23 cellular contexts compared by ENCODE assay signal in genomic region chr1:169499807-169500206, GRCh38. TPM values are rescaled to one million over a fixed set of nuclear protein-coding genes. Genes with fewer than 3 reads are reported as not detected.
DNase-seq lines count a peak whose midpoint lies in the region; ATAC-seq, FAIRE-seq and TF ChIP-seq lines count a peak whose summit lies in the region.
"Had no signal": no experiment of that assay in that cellular context is flagged by ENCODE, and none has a peak within 500 bp of the region (broad histone marks: within the 10 kb centered on the region; RNA-seq: fewer than 3 reads in every experiment).

No MANE protein-coding gene starts in this region.

- no peak for TF ChIP-seq POLR2A in HepG2 (IDR thresholded peaks at IDR 0.05; ENCODE audit: insufficient read depth in 1 of 2, low read depth in 2 of 2, low read length in 2 of 2)
- TF ChIP-seq POLR2A in right lobe of liver (IDR thresholded peaks at IDR 0.05) = no peak

- intact Hi-C loops in HepG2 (cut with micrococcal nuclease; ENCODE audit: unreplicated experiment) (no loop called here), right lobe of liver (cut with DNase I) (no loop called here), Caco-2 (cut with micrococcal nuclease; ENCODE audit: unreplicated experiment) (no loop called here)

- peaks cover 13% of the 10 kb centered on the region for H3K4me1 Mint-ChIP-seq in activated naive CD4-positive, alpha-beta T cell treated with anti-CD3 and anti-CD28 coated beads, Interleukin-2, amount 50 U/mL, for 24 hours
- H3K4me1 Mint-ChIP-seq in type B pancreatic cell (ENCODE audit: unreplicated experiment) (peaks cover 7% of the 10 kb centered on the region), Caco-2 (ENCODE audit: low read depth, unreplicated experiment) (peaks cover 29% of the 10 kb centered on the region)
- H3K4me1 Mint-ChIP-seq: B cell had no signal

- H2AFZ ChIP-seq in HepG2 (ENCODE audit: low read length) = no peak overlapping the region

- no peaks in the 10 kb centered on the region for H4K20me1 ChIP-seq in HepG2 (ENCODE audit: insufficient read depth, low read length)
- H4K20me1 ChIP-seq: BLaER1 treated with 17β-estradiol and CSF1 and Interleukin-3, amounts not matched to agents 10 nM and 100 nM had no signal

- no peak overlapping the region for H3K9ac ChIP-seq in HepG2 (ENCODE audit: insufficient read depth, low read depth, low read length)
- H3K9ac ChIP-seq: BLaER1 treated with 17β-estradiol and CSF1 and Interleukin-3, amounts not matched to agents 10 nM and 100 nM had no signal

- no peak overlapping the region for H3K4me3 Mint-ChIP-seq in activated naive CD4-positive, alpha-beta T cell treated with anti-CD3 and anti-CD28 coated beads, Interleukin-2, amount 50 U/mL, for 24 hours
- H3K4me3 Mint-ChIP-seq in type B pancreatic cell (no peak overlapping the region), Caco-2 (ENCODE audit: unreplicated experiment) (no peak overlapping the region)
- H3K4me3 Mint-ChIP-seq: B cell; CD4-positive, alpha-beta T cell; CD8-positive, alpha-beta T cell had no signal

- H3K27ac ChIP-seq in HepG2 (ENCODE audit: extremely low read length, insufficient read depth, low read length) = no peak overlapping the region
- H3K27ac ChIP-seq in right lobe of liver = no peak overlapping the region
- H3K27ac ChIP-seq: 22Rv1; A549; BLaER1 treated with 17β-estradiol and CSF1 and Interleukin-3, amounts not matched to agents 10 nM and 100 nM; C4-2B had no signal

- peaks cover 27% of the 10 kb centered on the region for H3K4me1 ChIP-seq in HepG2 (ENCODE audit: insufficient read depth, low read length)
- no peaks in the 10 kb centered on the region for H3K4me1 ChIP-seq in right lobe of liver
- peaks cover 26% of the 10 kb centered on the region for H3K4me1 ChIP-seq in Caco-2
- H3K4me1 ChIP-seq: A549 had no signal

- ATAC-seq in HepG2 (peak; percentile 53; the same call in 2 of the 3 replicates), right lobe of liver (no peak)
- ATAC-seq: A549; CD8-positive, alpha-beta T cell had no signal

- TF ChIP-seq CTCF in HepG2 (CRISPR knock-in tag; IDR thresholded peaks at IDR 0.05) = no peak
- no peak for TF ChIP-seq CTCF in right lobe of liver (IDR thresholded peaks at IDR 0.05)
- TF ChIP-seq CTCF in type B pancreatic cell (conservative IDR thresholded peaks at IDR 0.05) = no peak
- TF ChIP-seq CTCF in Caco-2 (IDR thresholded peaks at IDR 0.05; ENCODE audit: insufficient read depth in 1 of 2, low read depth in 1 of 2, low read length in 1 of 2, severe bottlenecking in 1 of 2, unreplicated experiment in 1 of 2) = no peak

- no peak for TF ChIP-seq EP300 in HepG2 (IDR thresholded peaks at IDR 0.05; ENCODE audit: low read depth in 2 of 2, low read length in 2 of 2)
- TF ChIP-seq EP300 in HepG2 (CRISPR knock-in tag; IDR thresholded peaks at IDR 0.05; ENCODE audit: borderline replicate concordance) = no peak

- in situ Hi-C loops in HepG2 (cut with HindIII; ENCODE audit: extremely low pct_ligation_motif_present, low pct_unique_long_range_greater_than_20kb) = no loop called here

- peak overlapping the region; percentile 14 for H3K27ac Mint-ChIP-seq in activated naive CD4-positive, alpha-beta T cell treated with anti-CD3 and anti-CD28 coated beads, Interleukin-2, amount 50 U/mL, for 24 hours
- H3K27ac Mint-ChIP-seq in type B pancreatic cell (peak overlapping the region; percentile 78), Caco-2 (ENCODE audit: unreplicated experiment) (no peak overlapping the region)
- H3K27ac Mint-ChIP-seq: B cell; CD4-positive, alpha-beta T cell; CD8-positive, alpha-beta T cell had no signal

- no TSS peak for BruUV-seq in HepG2 (replicated peaks; lab: Mats Ljungman, UMichigan)
- BruUV-seq in Caco-2 (replicated peaks; lab: Mats Ljungman, UMichigan) = no TSS peak

- no peak overlapping the region for H3K4me2 ChIP-seq in HepG2 (ENCODE audit: low read depth, low read length)
- H3K4me2 ChIP-seq: A549; BLaER1 treated with 17β-estradiol and CSF1 and Interleukin-3, amounts not matched to agents 10 nM and 100 nM had no signal

- H3K79me2 ChIP-seq in HepG2 (ENCODE audit: insufficient read depth, low read length) = no peaks in the 10 kb centered on the region

- no peak for TF ChIP-seq RAD21 in HepG2 (CRISPR knock-in tag; IDR thresholded peaks at IDR 0.05)

- peaks cover 8% of the 10 kb centered on the region for H3K9me3 Mint-ChIP-seq in activated naive CD4-positive, alpha-beta T cell treated with anti-CD3 and anti-CD28 coated beads, Interleukin-2, amount 50 U/mL, for 24 hours
- H3K9me3 Mint-ChIP-seq in type B pancreatic cell (peaks cover 11% of the 10 kb centered on the region), Caco-2 (ENCODE audit: unreplicated experiment) (no peaks in the 10 kb centered on the region)
- H3K9me3 Mint-ChIP-seq: CD4-positive, alpha-beta T cell; CD8-positive, alpha-beta T cell had no signal

- H3K9me3 ChIP-seq in HepG2 (ENCODE audit: low read length) (no peaks in the 10 kb centered on the region), right lobe of liver (no peaks in the 10 kb centered on the region), Caco-2 (no peaks in the 10 kb centered on the region)
- H3K9me3 ChIP-seq: A549 had no signal

- POLR2A ChIA-PET in HepG2 (lab: Yijun Ruan, JAX) = no interaction called here
- POLR2A ChIA-PET in Caco-2 (lab: Charles Lee) = interaction anchor here (0.9 kb wide), 1 partner anchor 14 kb away, joined by 4 read pairs; the partner anchor contains the start of gene SLC19A2

- CTCF ChIA-PET in HepG2 (lab: Yijun Ruan, JAX; ENCODE audit: low intra/inter-chr PET ratio, low total read pairs) (no interaction called here), Caco-2 (lab: Charles Lee) (no interaction called here)

- H3K27me3 ChIP-seq in HepG2 (ENCODE audit: control insufficient read depth in 1 of 2, insufficient read depth in 2 of 2, low read length in 2 of 2) (no peaks in the 10 kb centered on the region), right lobe of liver (no peaks in the 10 kb centered on the region), Caco-2 (replicated peaks; ENCODE audit: control insufficient read depth, insufficient read depth, low read length) (no peaks in the 10 kb centered on the region)
- H3K27me3 ChIP-seq: BLaER1 treated with 17β-estradiol and CSF1 and Interleukin-3, amounts not matched to agents 10 nM and 100 nM had no signal

- DNase-seq in activated naive CD4-positive, alpha-beta T cell treated with anti-CD3 and anti-CD28 coated beads, Interleukin-2, amount 50 U/mL, for 16 hours = no peak
- no peak for DNase-seq in HepG2 (ENCODE audit: low spot score)
- no peak for DNase-seq in right lobe of liver
- DNase-seq in type B pancreatic cell (ENCODE audit: extremely low spot score, unreplicated experiment) = no peak
- no peak for DNase-seq in Caco-2
- DNase-seq: AML-193; CD4-positive, alpha-beta T cell; CD8-positive, alpha-beta T cell; DMS 273 treated with DMSO at 0.1 percent for 48 hours; DMS153; DMS53; DMS79; DND-41; EL; GF-D8 had no signal

- no peak overlapping the region for H3K4me3 ChIP-seq in HepG2 (replicated peaks in 1 of 3; ENCODE audit: insufficient read depth in 1 of 3, low read depth in 2 of 3, low read length in 3 of 3)
- no peak overlapping the region for H3K4me3 ChIP-seq in right lobe of liver
- H3K4me3 ChIP-seq in Caco-2 (ENCODE audit: low read depth, low read length) = no peak overlapping the region
- H3K4me3 ChIP-seq: A549; BLaER1 treated with 17β-estradiol and CSF1 and Interleukin-3, amounts not matched to agents 10 nM and 100 nM had no signal

- no peaks in the 10 kb centered on the region for H3K36me3 ChIP-seq in HepG2 (replicated peaks in 1 of 2; ENCODE audit: control insufficient read depth in 1 of 2, insufficient read depth in 2 of 2, low read length in 2 of 2)
- no peaks in the 10 kb centered on the region for H3K36me3 ChIP-seq in right lobe of liver
- no peaks in the 10 kb centered on the region for H3K36me3 ChIP-seq in Caco-2 (ENCODE audit: control insufficient read depth, insufficient read depth, low read length)
- H3K36me3 ChIP-seq: BLaER1 treated with 17β-estradiol and CSF1 and Interleukin-3, amounts not matched to agents 10 nM and 100 nM had no signal

- peaks cover 15% of the 10 kb centered on the region for H3K36me3 Mint-ChIP-seq in activated naive CD4-positive, alpha-beta T cell treated with anti-CD3 and anti-CD28 coated beads, Interleukin-2, amount 50 U/mL, for 24 hours
- H3K36me3 Mint-ChIP-seq in type B pancreatic cell = peaks cover 4% of the 10 kb centered on the region
- peaks cover 13% of the 10 kb centered on the region for H3K36me3 Mint-ChIP-seq in Caco-2 (ENCODE audit: insufficient read depth, unreplicated experiment)
- H3K36me3 Mint-ChIP-seq: CD8-positive, alpha-beta T cell had no signal

- peaks cover 3% of the 10 kb centered on the region for H3K27me3 Mint-ChIP-seq in activated naive CD4-positive, alpha-beta T cell treated with anti-CD3 and anti-CD28 coated beads, Interleukin-2, amount 50 U/mL, for 24 hours
- H3K27me3 Mint-ChIP-seq in type B pancreatic cell (no peaks in the 10 kb centered on the region), Caco-2 (ENCODE audit: insufficient read depth, unreplicated experiment) (no peaks in the 10 kb centered on the region)

- FAIRE-seq in HepG2 (lab: Jason Lieb, UNC) = no peak
- FAIRE-seq: A549, GM12891, GM19239 had no signal

RNA-seq across cellular contexts. Expression of gene SLC19A2, which starts 14.1 kb away (rescaled TPM):
- 19.1 and 30.4 TPM in 2 replicates for total RNA-seq in HepG2 (2016; rRNA removed; fragmentation: Illumina TruSeq; extraction: Trizol)
- 3.8 and 5.2 TPM in 2 replicates for total RNA-seq in HepG2 (2016; cell fraction: cytosol; rRNA removed; fragmentation: Illumina TruSeq; extraction: Trizol; ENCODE audit: low read depth)
- total RNA-seq in HepG2 (2016; cell fraction: insoluble cytoplasmic fraction; rRNA removed; fragmentation: Illumina TruSeq; extraction: Trizol) = 20.0 and 30.2 TPM in 2 replicates
- 10.5 and 14.2 TPM in 2 replicates for total RNA-seq in HepG2 (2016; cell fraction: membrane; rRNA removed; fragmentation: Illumina TruSeq; extraction: Trizol)
- total RNA-seq in HepG2 (2016; cell fraction: nucleus; rRNA removed; fragmentation: Illumina TruSeq; extraction: Trizol) = 42.1 and 44.8 TPM in 2 replicates
- 51.2 and 56.0 TPM in 2 replicates for polyA plus RNA-seq in HepG2 (2011; rRNA removed)
- 32.0 and 44.1 TPM in 2 replicates for polyA plus RNA-seq in HepG2 (2011; cell fraction: cytosol; rRNA removed)
- polyA plus RNA-seq in HepG2 (2011; cell fraction: nucleus; rRNA removed) = 29.6 and 34.0 TPM in 2 replicates
- 36.6 and 42.7 TPM in 2 replicates for polyA plus RNA-seq in HepG2 (2012)
- polyA plus RNA-seq in HepG2 (2016; cell fraction: cytosol; fragmentation: Illumina TruSeq; extraction: Trizol; ENCODE audit: low read depth) = 1.4 TPM in 2 replicates
- polyA plus RNA-seq in HepG2 (2016; cell fraction: insoluble cytoplasmic fraction; fragmentation: Illumina TruSeq; extraction: Trizol; ENCODE audit: low read depth) = 18.6 and 19.7 TPM in 2 replicates
- 4.9 and 6.2 TPM in 2 replicates for polyA plus RNA-seq in HepG2 (2016; cell fraction: membrane; fragmentation: Illumina TruSeq; extraction: Trizol; ENCODE audit: low read depth)
- 62.4 and 64.4 TPM in 2 replicates for polyA plus RNA-seq in HepG2 (2016; cell fraction: nucleus; fragmentation: Illumina TruSeq; extraction: Trizol; ENCODE audit: insufficient read depth, low read depth)
- polyA minus RNA-seq in HepG2 (2011; rRNA and poly(A)+ RNA removed; ENCODE audit: low replicate concordance) = 66.6 and 122 TPM in 2 replicates
- polyA minus RNA-seq in HepG2 (2011; cell fraction: cytosol; rRNA and poly(A)+ RNA removed) = 49.6 and 53.0 TPM in 2 replicates
- polyA minus RNA-seq in HepG2 (2011; cell fraction: nucleus; rRNA and poly(A)+ RNA removed) = 69.3 and 81.4 TPM in 2 replicates
- total RNA-seq in right lobe of liver = 10 to 100 TPM in 1 of 6 experiments, 1 to 10 TPM in 5; 7.1 to 12.7 (median 8.1) TPM
- total RNA-seq in type B pancreatic cell (ENCODE audit: low replicate concordance) = 19.4 and 28.1 TPM in 2 replicates
- total RNA-seq in Caco-2 (2022) = 28.7 and 31.5 TPM in 2 replicates
